22 cellular contexts compared by ENCODE assay signal in genomic region chr1:33815061-33815460, GRCh38. TPM values are rescaled to one million over a fixed set of nuclear protein-coding genes. Genes with fewer than 3 reads are reported as not detected.
A peak's percentile ranks its signal among the peaks of the same experiment; 100 is the strongest.
DNase-seq lines count a peak whose midpoint lies in the region; ATAC-seq, FAIRE-seq and TF ChIP-seq lines count a peak whose summit lies in the region.
"Had no signal": no experiment of that assay in that cellular context is flagged by ENCODE, and none has a peak within 500 bp of the region (broad histone marks: within the 10 kb centered on the region; RNA-seq: fewer than 3 reads in every experiment).

No MANE protein-coding gene starts in this region.

- no peak for FAIRE-seq in HTR-8/SVneo (lab: Jason Lieb, UNC)
- FAIRE-seq: D721Med, RCC 7860 had no signal

- no peak for TF ChIP-seq POLR2A in thyroid gland (IDR thresholded peaks at IDR 0.05)

- WGBS in thyroid gland, 2 donors, result 39 to 40% methylated on average over 4 of the region's 4 CpGs

- intact Hi-C loops in tibial artery (cut with DNase I; ENCODE audit: low total_unique reads) (no loop called here), thyroid gland (cut with DNase I) (no loop called here)

- H3K27me3 ChIP-seq in tibial artery, result no peaks in the 10 kb centered on the region
- no peaks in the 10 kb centered on the region for H3K27me3 ChIP-seq in thyroid gland
- H3K27me3 ChIP-seq: BLaER1, cardiac muscle cell, vagina had no signal

- H3K4me1 ChIP-seq in tibial artery, result no peaks in the 10 kb centered on the region
- H3K4me1 ChIP-seq in thyroid gland, result no peaks in the 10 kb centered on the region
- H3K4me1 ChIP-seq: BLaER1, vagina had no signal

- H3K27ac ChIP-seq in tibial artery, result no peak overlapping the region
- no peak overlapping the region for H3K27ac ChIP-seq in thyroid gland
- H3K27ac ChIP-seq: BLaER1, cardiac muscle cell, HL-60, KMS-11, vagina had no signal

- TF ChIP-seq CTCF in cardiac fibroblast (IDR thresholded peaks at IDR 0.05; ENCODE audit: low read depth, low read length) (no peak), tibial artery (IDR thresholded peaks at IDR 0.05) (no peak), thyroid gland (IDR thresholded peaks at IDR 0.05) (no peak)

- H3K9me3 ChIP-seq in tibial artery (no peaks in the 10 kb centered on the region), thyroid gland (no peaks in the 10 kb centered on the region)
- H3K9me3 ChIP-seq: BLaER1, vagina had no signal

- H3K36me3 ChIP-seq in tibial artery (no peaks in the 10 kb centered on the region), thyroid gland (no peaks in the 10 kb centered on the region)
- H3K36me3 ChIP-seq: BLaER1, cardiac muscle cell, vagina had no signal

- peak; percentile 58 for DNase-seq in AG20443 (ENCODE audit: low spot score)
- peak; percentile 20 for DNase-seq in HTR-8/SVneo (ENCODE audit: insufficient read length, low spot score)
- peak; percentile 1 to 2 for DNase-seq in cardiac fibroblast (ENCODE audit: low read depth in 2 of 2)
- peak; percentile 52 for DNase-seq in renal cortical epithelial cell (ENCODE audit: low read depth)
- DNase-seq in tibial artery, result no peak
- no peak for DNase-seq in NCI-H524 (lab: John Stamatoyannopoulos, UW)
- DNase-seq in thyroid gland, result no peak
- DNase-seq: activated CD4-positive, alpha-beta memory T cell treated with anti-CD3 and anti-CD28 coated beads for 36 hours; activated T-cell treated with anti-CD3 and anti-CD28 coated beads, Interleukin-2, amount 50 U/mL, for 48 hours; hypothalamus; right cardiac atrium; stimulated activated CD4-positive, alpha-beta T cell treated with anti-CD3 and anti-CD28 coated beads, Interleukin-1b, Interleukin-23, amount 100 ng/mL, for 48 hours; stimulated activated naive CD8-positive, alpha-beta T cell treated with anti-CD3 and anti-CD28 coated beads, Interleukin-15, amount 100 ng/mL, for 72 hours had no signal

- ATAC-seq in HG02610 (IDR thresholded peaks at IDR 0.05; ENCODE audit: unreplicated experiment), result no peak
- ATAC-seq: right cardiac atrium; stimulated activated naive CD8-positive, alpha-beta T cell treated with anti-CD3 and anti-CD28 coated beads, Interleukin-15, amount 100 ng/mL, for 72 hours had no signal

- H3K4me3 ChIP-seq in cardiac fibroblast (replicated peaks in 1 of 2; ENCODE audit: low read depth in 2 of 2, low read length in 2 of 2) (no peak overlapping the region), tibial artery (no peak overlapping the region), thyroid gland (replicated peaks in 1 of 3) (no peak overlapping the region)
- H3K4me3 ChIP-seq: BLaER1, cardiac muscle cell, vagina had no signal

RNA-seq across cellular contexts. Expression of gene HMGB4, which starts 48.8 kb away (rescaled TPM):
- total RNA-seq in renal cortical epithelial cell, result not detected in 2 replicates
- total RNA-seq in thyroid gland, result 1 to 10 TPM in 1 of 4 donors, not detected in 3; 1.9 TPM
- total RNA-seq: activated CD4-positive, alpha-beta memory T cell treated with anti-CD3 and anti-CD28 coated beads for 36 hours; cardiac muscle cell; H4; right cardiac atrium; vagina had no signal

Comparison
In these comparisons a context has a peak if more than half of its experiments do, and no peak if none do; other contexts are left out.
1. DNase-seq: peak in AG20443 (single experiment), HTR-8/SVneo (single experiment), cardiac fibroblast (2 of 2) and renal cortical epithelial cell (single experiment); none in tibial artery (0 of 2), NCI-H524 (0 of 2) and thyroid gland (0 of 2).